1 cellular context compared by ENCODE assay signal in the genomic region with DNA sequence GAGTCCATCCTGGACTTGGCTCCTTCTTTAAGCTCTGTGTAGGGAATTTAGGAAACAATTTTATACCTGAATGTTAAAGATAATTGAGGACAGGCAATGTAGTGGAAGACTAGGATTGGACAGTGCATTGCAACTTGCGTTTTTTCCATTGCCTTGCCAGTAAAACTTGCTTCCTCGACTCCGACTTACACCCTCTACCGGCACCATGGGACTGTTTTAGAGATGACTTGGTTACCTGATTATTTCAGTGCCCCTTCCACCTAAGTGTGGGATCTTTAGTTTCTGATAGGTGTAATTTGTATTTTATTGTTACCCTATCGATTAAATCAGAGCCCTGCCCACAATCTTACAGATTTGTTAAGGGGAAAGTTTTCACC.
TF ChIP-seq lines count a peak whose summit lies in the region.

No MANE protein-coding gene starts in this region.

TF ChIP-seq in WTC11, 78 proteins besides CTCF, POLR2A, EP300 and RAD21 (continued from another document):
- TF ChIP-seq, protein P1, sequence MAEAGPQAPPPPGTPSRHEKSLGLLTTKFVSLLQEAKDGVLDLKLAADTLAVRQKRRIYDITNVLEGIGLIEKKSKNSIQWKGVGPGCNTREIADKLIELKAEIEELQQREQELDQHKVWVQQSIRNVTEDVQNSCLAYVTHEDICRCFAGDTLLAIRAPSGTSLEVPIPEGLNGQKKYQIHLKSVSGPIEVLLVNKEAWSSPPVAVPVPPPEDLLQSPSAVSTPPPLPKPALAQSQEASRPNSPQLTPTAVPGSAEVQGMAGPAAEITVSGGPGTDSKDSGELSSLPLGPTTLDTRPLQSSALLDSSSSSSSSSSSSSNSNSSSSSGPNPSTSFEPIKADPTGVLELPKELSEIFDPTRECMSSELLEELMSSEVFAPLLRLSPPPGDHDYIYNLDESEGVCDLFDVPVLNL (CRISPR knock-in tag; IDR thresholded peaks at IDR 0.05; ENCODE audit: borderline replicate concordance, low read depth) = no peak
- TF ChIP-seq ZNF416 (CRISPR knock-in tag; IDR thresholded peaks at IDR 0.05) = no peak
- TF ChIP-seq TCF7 (CRISPR knock-in tag; IDR thresholded peaks at IDR 0.05; ENCODE audit: low read depth) = no peak
- TF ChIP-seq, protein P2, sequence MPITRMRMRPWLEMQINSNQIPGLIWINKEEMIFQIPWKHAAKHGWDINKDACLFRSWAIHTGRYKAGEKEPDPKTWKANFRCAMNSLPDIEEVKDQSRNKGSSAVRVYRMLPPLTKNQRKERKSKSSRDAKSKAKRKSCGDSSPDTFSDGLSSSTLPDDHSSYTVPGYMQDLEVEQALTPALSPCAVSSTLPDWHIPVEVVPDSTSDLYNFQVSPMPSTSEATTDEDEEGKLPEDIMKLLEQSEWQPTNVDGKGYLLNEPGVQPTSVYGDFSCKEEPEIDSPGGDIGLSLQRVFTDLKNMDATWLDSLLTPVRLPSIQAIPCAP (CRISPR knock-in tag; IDR thresholded peaks at IDR 0.05) = no peak
- no peak for TF ChIP-seq RORB (CRISPR knock-in tag; IDR thresholded peaks at IDR 0.05)
